In the genomic region with DNA sequence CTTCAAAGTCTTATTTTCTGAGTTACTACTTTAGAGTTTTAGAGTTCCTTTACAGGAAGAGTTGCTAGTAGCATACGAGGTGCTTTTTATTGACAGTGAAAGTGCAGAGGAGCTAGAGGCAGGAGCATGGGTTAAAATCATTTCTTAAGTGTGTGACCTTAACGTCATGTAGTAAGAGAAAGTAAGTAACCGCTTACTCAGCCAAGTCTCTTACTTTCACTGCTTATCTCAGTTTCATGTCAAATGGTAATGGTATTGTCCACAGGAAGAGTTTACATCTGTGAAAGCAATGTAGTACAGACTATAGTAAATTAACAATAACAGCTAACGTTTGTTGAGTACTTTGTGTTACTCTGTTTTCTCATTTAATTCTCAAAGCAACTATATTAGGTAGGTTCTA, we compare ENCODE assay signal across 13 cellular contexts. TPM values are rescaled to one million over a fixed set of nuclear protein-coding genes. Genes with fewer than 3 reads are reported as not detected.
DNase-seq lines count a peak whose midpoint lies in the region; ATAC-seq and TF ChIP-seq lines count a peak whose summit lies in the region.
"Had no signal": no experiment of that assay in that cellular context is flagged by ENCODE, and none has a peak within 500 bp of the region (broad histone marks: within the 10 kb centered on the region; RNA-seq: fewer than 3 reads in every experiment).

No MANE protein-coding gene starts in this region.

- peaks cover 30% of the 10 kb centered on the region for H3K4me1 Mint-ChIP-seq in activated naive CD4-positive, alpha-beta T cell treated with anti-CD3 and anti-CD28 coated beads, Interleukin-2, amount 50 U/mL, for 24 hours
- no peaks in the 10 kb centered on the region for H3K4me1 Mint-ChIP-seq in CD14-positive monocyte

- H3K9me3 Mint-ChIP-seq in activated naive CD4-positive, alpha-beta T cell treated with anti-CD3 and anti-CD28 coated beads, Interleukin-2, amount 50 U/mL, for 24 hours, result no peaks in the 10 kb centered on the region
- H3K9me3 Mint-ChIP-seq in CD14-positive monocyte, result no peaks in the 10 kb centered on the region
- H3K9me3 Mint-ChIP-seq: activated naive CD8-positive, alpha-beta T cell treated with anti-CD3 and anti-CD28 coated beads, Interleukin-2, amount 10 ng/mL, durations not matched to agents 7 days and 5 days had no signal

- H3K36me3 ChIP-seq in psoas muscle (ENCODE audit: insufficient read depth in 1 of 2, low read depth in 1 of 2), result peaks cover 5 to 100% of the 10 kb centered on the region in 2 donors

- H3K9me3 ChIP-seq in psoas muscle, result no peaks in the 10 kb centered on the region
- H3K9me3 ChIP-seq: BE2C had no signal

- no peak for DNase-seq in activated naive CD4-positive, alpha-beta T cell treated with Interleukin-2 at 50 U/mL for 16 hours
- DNase-seq in psoas muscle, result no peak
- DNase-seq in NCI-H2029 treated with DMSO at 0.1 percent for 48 hours (lab: John Stamatoyannopoulos, UW), result no peak
- no peak for DNase-seq in NCI-H1092 (lab: John Stamatoyannopoulos, UW)
- no peak for DNase-seq in CD14-positive monocyte (ENCODE audit: low spot score)
- DNase-seq: activated naive CD8-positive, alpha-beta T cell treated with anti-CD3 and anti-CD28 coated beads, Interleukin-2, amount 10 ng/mL, durations not matched to agents 7 days and 5 days; BE2C; effector CD4-positive, alpha-beta T cell had no signal

- H3K36me3 Mint-ChIP-seq in activated naive CD4-positive, alpha-beta T cell treated with anti-CD3 and anti-CD28 coated beads, Interleukin-2, amount 50 U/mL, for 24 hours, result peaks cover 31% of the 10 kb centered on the region
- peaks cover 80 to 93% of the 10 kb centered on the region in 2 donors for H3K36me3 Mint-ChIP-seq in CD14-positive monocyte

- no peaks in the 10 kb centered on the region for H3K27me3 ChIP-seq in psoas muscle (ENCODE audit: insufficient read depth in 3 of 3, low read length in 2 of 3)
- H3K27me3 ChIP-seq: BE2C had no signal

- intact Hi-C loops in psoas muscle (cut with DNase I), result no loop called here
- intact Hi-C loops in CD14-positive monocyte (cut with micrococcal nuclease), result no loop called here

- peak overlapping the region; percentile 31 for H3K27ac Mint-ChIP-seq in activated naive CD4-positive, alpha-beta T cell treated with anti-CD3 and anti-CD28 coated beads, Interleukin-2, amount 50 U/mL, for 24 hours
- no peak overlapping the region for H3K27ac Mint-ChIP-seq in CD14-positive monocyte
- H3K27ac Mint-ChIP-seq: activated naive CD8-positive, alpha-beta T cell treated with anti-CD3 and anti-CD28 coated beads, Interleukin-2, amount 10 ng/mL, durations not matched to agents 7 days and 5 days had no signal

- WGBS in psoas muscle, 3 donors, result 59 to 67% (median 62%) methylated on average over 4 of the region's 4 CpGs

- TF ChIP-seq CTCF in psoas muscle (IDR thresholded peaks at IDR 0.05), result no peak
- TF ChIP-seq CTCF in CD14-positive monocyte (IDR thresholded peaks at IDR 0.05), result no peak

- peak overlapping the region; percentile 46 for H3K27ac ChIP-seq in psoas muscle

- ATAC-seq in GM21515 (IDR thresholded peaks at IDR 0.05; ENCODE audit: unreplicated experiment) (peak; percentile 94), HG03196 (IDR thresholded peaks at IDR 0.05; ENCODE audit: unreplicated experiment) (peak; percentile 89), psoas muscle (no peak)

- H3K27me3 Mint-ChIP-seq in activated naive CD4-positive, alpha-beta T cell treated with anti-CD3 and anti-CD28 coated beads, Interleukin-2, amount 50 U/mL, for 24 hours, result no peaks in the 10 kb centered on the region
- H3K27me3 Mint-ChIP-seq in CD14-positive monocyte (ENCODE audit: low read depth in 3 of 3), result no peaks in the 10 kb centered on the region
- H3K27me3 Mint-ChIP-seq: activated naive CD8-positive, alpha-beta T cell treated with anti-CD3 and anti-CD28 coated beads, Interleukin-2, amount 10 ng/mL, durations not matched to agents 7 days and 5 days had no signal

- H3K4me1 ChIP-seq in psoas muscle, result no peaks in the 10 kb centered on the region
- H3K4me1 ChIP-seq: BE2C had no signal

- no peak overlapping the region for H3K4me3 ChIP-seq in psoas muscle

- peak overlapping the region; percentile 23 for H3K4me3 Mint-ChIP-seq in activated naive CD4-positive, alpha-beta T cell treated with anti-CD3 and anti-CD28 coated beads, Interleukin-2, amount 50 U/mL, for 24 hours
- no peak overlapping the region for H3K4me3 Mint-ChIP-seq in CD14-positive monocyte
- H3K4me3 Mint-ChIP-seq: activated naive CD8-positive, alpha-beta T cell treated with anti-CD3 and anti-CD28 coated beads, Interleukin-2, amount 10 ng/mL, durations not matched to agents 7 days and 5 days had no signal

RNA-seq across cellular contexts. Expression of a gene that starts 12.6 kb away (rescaled TPM):
- 10 to 100 TPM; 20.8 to 31.1 (median 23.3) TPM for total RNA-seq in psoas muscle
- polyA plus RNA-seq in psoas muscle, result 10 to 100 TPM; 15.1 to 19.1 (median 18.0) TPM
- 1 to 10 TPM; 4.7 to 5.6 TPM for polyA plus RNA-seq in CD14-positive monocyte

RNA-seq across cellular contexts. Expression of a gene that starts 12.6 kb away (rescaled TPM):
- total RNA-seq in psoas muscle, result 10 to 100 TPM; 31.7 to 76.6 (median 64.9) TPM
- 100 to 1,000 TPM in 1 of 3 donors, 10 to 100 TPM in 2; 68.9 to 124 (median 77.1) TPM for polyA plus RNA-seq in psoas muscle
- 10 to 100 TPM; 11.1 to 11.2 TPM for polyA plus RNA-seq in CD14-positive monocyte

RNA-seq across cellular contexts. Expression of a gene that starts 47.7 kb away (rescaled TPM):
- total RNA-seq in psoas muscle, result 10 to 100 TPM; 47.3 to 78.0 (median 57.5) TPM
- polyA plus RNA-seq in psoas muscle, result 10 to 100 TPM; 30.6 to 51.6 (median 34.6) TPM
- polyA plus RNA-seq in CD14-positive monocyte, result 10 to 100 TPM; 18.2 to 19.3 TPM

RNA-seq across cellular contexts. Expression of a gene that starts 55.5 kb away (rescaled TPM):
- not detected for total RNA-seq in psoas muscle
- polyA plus RNA-seq in psoas muscle (not detected), CD14-positive monocyte (not detected)
- total RNA-seq: activated naive CD8-positive, alpha-beta T cell treated with anti-CD3 and anti-CD28 coated beads, Interleukin-2, amount 10 ng/mL, durations not matched to agents 7 days and 5 days; skeletal muscle tissue; T-helper 2 cell treated with Interferon-gamma antibody and Interleukin-4, amounts not matched to agents 100 ng/mL and 5 ng/mL, for 36 hours had no signal

Comparison
In these comparisons a context has a peak if more than half of its experiments do, and no peak if none do; other contexts are left out.
1. ATAC-seq: peak in GM21515 (single experiment) and HG03196 (single experiment); none in psoas muscle (0 of 4).
2. RNA of a gene that starts 12.6 kb away (polyA plus RNA-seq): 68.9 to 124 TPM in psoas muscle; 11.1 to 11.2 TPM in CD14-positive monocyte; every median in the first group is over 4 times any median in the second.